10 cellular contexts compared by ENCODE assay signal in genomic region chr16:70721202-70721963, GRCh38.
"Had no signal": no experiment of that assay in that cellular context is flagged by ENCODE, and none has a peak within 500 bp of the region (broad histone marks: within the 10 kb centered on the region; RNA-seq: fewer than 3 reads in every experiment).

No MANE protein-coding gene starts in this region.

- H3K27me3 Mint-ChIP-seq: activated naive CD8-positive, alpha-beta T cell treated with anti-CD3 and anti-CD28 coated beads, Interleukin-2, amount 10 ng/mL, durations not matched to agents 7 days and 5 days; dendritic cell treated with granulocyte-macrophage colony-stimulating factor and Interleukin-4, amounts not matched to agents 40 ng/mL and 50 ng/mL, for 4 days had no signal

- H3K27ac Mint-ChIP-seq: activated naive CD8-positive, alpha-beta T cell treated with anti-CD3 and anti-CD28 coated beads, Interleukin-2, amount 10 ng/mL, durations not matched to agents 7 days and 5 days; dendritic cell treated with granulocyte-macrophage colony-stimulating factor and Interleukin-4, amounts not matched to agents 40 ng/mL and 50 ng/mL, for 4 days had no signal

- H3K4me3 Mint-ChIP-seq: activated naive CD8-positive, alpha-beta T cell treated with anti-CD3 and anti-CD28 coated beads, Interleukin-2, amount 10 ng/mL, durations not matched to agents 7 days and 5 days; dendritic cell treated with granulocyte-macrophage colony-stimulating factor and Interleukin-4, amounts not matched to agents 40 ng/mL and 50 ng/mL, for 4 days had no signal

- H3K4me1 Mint-ChIP-seq: activated naive CD8-positive, alpha-beta T cell treated with anti-CD3 and anti-CD28 coated beads, Interleukin-2, amount 10 ng/mL, durations not matched to agents 7 days and 5 days had no signal

- DNase-seq: activated CD4-positive, alpha-beta T cell treated with anti-CD3 and anti-CD28 coated beads, Interleukin-2, amount 50 U/mL, for 1 hour; activated naive CD8-positive, alpha-beta T cell treated with anti-CD3 and anti-CD28 coated beads, Interleukin-2, amount 10 ng/mL, durations not matched to agents 7 days and 5 days; aorta; head of caudate nucleus; kidney glomerular epithelial cell; mesendoderm; psoas muscle; T-helper 2 cell had no signal

- H3K9me3 Mint-ChIP-seq: activated naive CD8-positive, alpha-beta T cell treated with anti-CD3 and anti-CD28 coated beads, Interleukin-2, amount 10 ng/mL, durations not matched to agents 7 days and 5 days; dendritic cell treated with granulocyte-macrophage colony-stimulating factor and Interleukin-4, amounts not matched to agents 40 ng/mL and 50 ng/mL, for 4 days had no signal

- ATAC-seq: psoas muscle, sciatic nerve had no signal
